In the genomic region with DNA sequence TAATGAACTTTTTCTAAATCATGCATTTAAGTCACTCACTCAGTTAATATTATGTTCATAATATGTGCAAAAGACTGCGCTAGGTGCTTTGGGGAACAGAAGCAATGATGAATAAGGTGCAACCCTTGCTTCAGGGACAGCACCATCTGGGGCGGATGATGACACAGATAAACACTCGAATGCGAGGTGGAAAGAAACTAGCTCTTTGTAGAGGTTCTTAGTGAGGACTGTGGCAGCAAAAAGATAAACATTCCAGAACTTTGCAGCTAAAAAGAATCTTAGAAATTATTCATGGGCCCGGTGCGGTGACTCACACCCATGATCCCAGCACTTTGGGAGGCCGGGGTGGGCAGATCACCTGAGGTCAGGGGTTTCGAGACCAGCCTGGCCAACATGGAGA, we compare ENCODE assay signal across 19 cellular contexts. TPM values are rescaled to one million over a fixed set of nuclear protein-coding genes. Genes with fewer than 3 reads are reported as not detected.
DNase-seq lines count a peak whose midpoint lies in the region; ATAC-seq and TF ChIP-seq lines count a peak whose summit lies in the region.
"Had no signal": no experiment of that assay in that cellular context is flagged by ENCODE, and none has a peak within 500 bp of the region (broad histone marks: within the 10 kb centered on the region; RNA-seq: fewer than 3 reads in every experiment).

No MANE protein-coding gene starts in this region.

- H2BK120ac ChIP-seq in mesenchymal stem cell (ENCODE audit: low read depth, low read length) = no peak overlapping the region

- no peak overlapping the region for H3K18ac ChIP-seq in mesenchymal stem cell (ENCODE audit: low read depth in 1 of 2, low read length in 2 of 2)

- no peak overlapping the region for H3K9ac ChIP-seq in mesenchymal stem cell (ENCODE audit: low read length)

- H3K4me1 ChIP-seq in mesenchymal stem cell (ENCODE audit: control insufficient read depth, insufficient read depth, low read depth, low read length) = peaks cover 9% of the 10 kb centered on the region
- peaks cover 6 to 80% (median 39%) of the 10 kb centered on the region in 6 donors for H3K4me1 ChIP-seq in spleen
- H3K4me1 ChIP-seq in gastroesophageal sphincter = peaks cover 0 to 11% (median 0%) of the 10 kb centered on the region in 3 donors
- H3K4me1 ChIP-seq: Caco-2 had no signal

- H4K91ac ChIP-seq in mesenchymal stem cell (ENCODE audit: low read length) = no peak overlapping the region

- no peak overlapping the region for H3K14ac ChIP-seq in mesenchymal stem cell (ENCODE audit: low read length in 2 of 2)

- H2AK5ac ChIP-seq in mesenchymal stem cell (ENCODE audit: low read length, severe bottlenecking) = no peak overlapping the region

- H3K79me1 ChIP-seq in mesenchymal stem cell (replicated peaks; ENCODE audit: low read length, poor library complexity, severe bottlenecking) = no peaks in the 10 kb centered on the region

- H3K27me3 ChIP-seq in mesenchymal stem cell (ENCODE audit: control insufficient read depth in 1 of 2, insufficient read depth in 1 of 2, low read length in 2 of 2) (peaks cover 0 to 7% of the 10 kb centered on the region in 2 experiments), spleen (replicated peaks in 1 of 7) (no peaks in the 10 kb centered on the region), gastroesophageal sphincter (no peaks in the 10 kb centered on the region)

- H3K27ac ChIP-seq in mesenchymal stem cell (ENCODE audit: low read length, poor library complexity, severe bottlenecking) (no peak overlapping the region), spleen (no peak overlapping the region), RWPE1 (no peak overlapping the region), gastroesophageal sphincter (no peak overlapping the region)
- H3K27ac ChIP-seq: SK-N-MC had no signal

- H3K9me3 ChIP-seq in mesenchymal stem cell (ENCODE audit: control insufficient read depth, low read length) (no peaks in the 10 kb centered on the region), spleen (no peaks in the 10 kb centered on the region), gastroesophageal sphincter (no peaks in the 10 kb centered on the region)
- H3K9me3 ChIP-seq: Caco-2 had no signal

- no peak overlapping the region for H3K4ac ChIP-seq in mesenchymal stem cell (ENCODE audit: low read depth in 1 of 2, low read length in 2 of 2)

- no peak overlapping the region for H3K23ac ChIP-seq in mesenchymal stem cell (ENCODE audit: low read length in 2 of 2)

- no peak overlapping the region for H3K4me2 ChIP-seq in mesenchymal stem cell (ENCODE audit: low read length, poor library complexity, severe bottlenecking)

- ATAC-seq in GM18870 (IDR thresholded peaks at IDR 0.05; ENCODE audit: unreplicated experiment) = no peak
- ATAC-seq in gastroesophageal sphincter = no peak

- no peak overlapping the region for H2BK15ac ChIP-seq in mesenchymal stem cell (ENCODE audit: low read depth, poor library complexity, severe bottlenecking)

- DNase-seq in EL (peak; percentile 53), astrocyte of the hippocampus (ENCODE audit: low read depth, low spot score) (peak; percentile 45), mesenchymal stem cell (peak; percentile 62), spleen (peak; percentile 44), RWPE1 (ENCODE audit: low spot score) (no peak), HCEC 1CT (no peak)
- DNase-seq: Caco-2, H9, Karpas-422, MM.1S, NCI-H1092 treated with DMSO at 0.1 percent for 48 hours, NCI-H1694, NCI-H2081 treated with DMSO at 0.1 percent for 48 hours, NCI-H446 treated with DMSO at 0.1 percent for 48 hours, NCI-H69, Right ventricle myocardium superior had no signal

- TF ChIP-seq EP300 in gastroesophageal sphincter (IDR thresholded peaks at IDR 0.05) = no peak

- no peak overlapping the region for H2AFZ ChIP-seq in mesenchymal stem cell (ENCODE audit: low read depth, low read length)

- H4K8ac ChIP-seq in mesenchymal stem cell (ENCODE audit: low read length) = no peak overlapping the region

- H3K36me3 ChIP-seq in mesenchymal stem cell (ENCODE audit: control insufficient read depth in 1 of 2, insufficient read depth in 2 of 2, low read depth in 1 of 2, low read length in 2 of 2) (no peaks in the 10 kb centered on the region), spleen (no peaks in the 10 kb centered on the region), gastroesophageal sphincter (no peaks in the 10 kb centered on the region)

- no peak overlapping the region for H2BK12ac ChIP-seq in mesenchymal stem cell (ENCODE audit: low read length in 2 of 2)

- POLR2A ChIA-PET in RWPE1 (lab: Yijun Ruan, JAX; ENCODE audit: low non-redundant PET) = no interaction called here

- H2BK5ac ChIP-seq in mesenchymal stem cell (ENCODE audit: low read depth, low read length, poor library complexity, severe bottlenecking) = no peak overlapping the region

- intact Hi-C loops in spleen (cut with DNase I; ENCODE audit: low total_unique reads) = no loop called here

- no peak for TF ChIP-seq POLR2A in spleen (IDR thresholded peaks at IDR 0.05)
- TF ChIP-seq POLR2A in gastroesophageal sphincter (IDR thresholded peaks at IDR 0.05) = no peak

- CTCF ChIA-PET in RWPE1 (lab: Yijun Ruan, JAX) = interaction anchor here (1.6 kb wide), 1 partner anchor 17 kb away, joined by 7 read pairs; no protein-coding TSS in a partner anchor

- H3K4me3 ChIP-seq in mesenchymal stem cell (ENCODE audit: insufficient read depth in 1 of 2, low read depth in 1 of 2, low read length in 2 of 2) = no peak overlapping the region
- no peak overlapping the region for H3K4me3 ChIP-seq in spleen
- no peak overlapping the region for H3K4me3 ChIP-seq in gastroesophageal sphincter
- H3K4me3 ChIP-seq: SK-N-MC had no signal

- TF ChIP-seq CTCF in spleen (IDR thresholded peaks at IDR 0.05 in 8 of 11, conservative IDR thresholded peaks at IDR 0.05 in 3 of 11) = no peak
- TF ChIP-seq CTCF in RWPE1 (conservative IDR thresholded peaks at IDR 0.05; ENCODE audit: low read depth) = no peak
- TF ChIP-seq CTCF in gastroesophageal sphincter (IDR thresholded peaks at IDR 0.05) = no peak

- 56% methylated on average over 8 of the region's 8 CpGs for WGBS in mesenchymal stem cell
- WGBS in spleen, 5 donors = 84 to 94% (median 92%) methylated on average over 8 of the region's 8 CpGs
- 69 to 71% methylated on average over 5 to 7 of the region's 8 CpGs for WGBS in gastroesophageal sphincter (ENCODE audit: low coverage in 1 of 2), 2 donors

RNA-seq across cellular contexts. Expression of a gene that starts 29.7 kb away (rescaled TPM):
- 22.2 TPM for polyA plus RNA-seq in mesenchymal stem cell (2013, experiment 1 of 2)
- polyA plus RNA-seq in mesenchymal stem cell (2013, experiment 2 of 2) = 22.7 TPM
- total RNA-seq in spleen (100 to 1,000 TPM in 6 of 7 donors, 10 to 100 TPM in 1; 78.3 to 133 (median 107) TPM), gastroesophageal sphincter (10 to 100 TPM; 63.5 to 87.5 (median 74.3) TPM)
- 10 to 100 TPM in 1 of 3 donors, 1 to 10 TPM in 2; 6.1 to 10.6 (median 6.3) TPM for polyA plus RNA-seq in spleen

Comparison
In these comparisons a context has a peak if more than half of its experiments do, and no peak if none do; other contexts are left out.
1. DNase-seq: peak in EL (single experiment), astrocyte of the hippocampus (single experiment), mesenchymal stem cell (single experiment) and spleen (single experiment); none in RWPE1 (single experiment) and HCEC 1CT (single experiment).